16 cellular contexts compared by ENCODE assay signal in genomic region chr9:77961541-77961940, GRCh38.
DNase-seq lines count a peak whose midpoint lies in the region; TF ChIP-seq lines count a peak whose summit lies in the region.
"Had no signal": no experiment of that assay in that cellular context is flagged by ENCODE, and none has a peak within 500 bp of the region (broad histone marks: within the 10 kb centered on the region; RNA-seq: fewer than 3 reads in every experiment).

No MANE protein-coding gene starts in this region.

- H3K27ac Mint-ChIP-seq in endothelial cell (ENCODE audit: unreplicated experiment): peak overlapping the region; percentile 64
- H3K27ac Mint-ChIP-seq: activated CD8-positive, alpha-beta memory T cell treated with anti-CD3 and anti-CD28 coated beads, Interleukin-2, amount 10 ng/mL, durations not matched to agents 7 days and 5 days; activated naive CD4-positive, alpha-beta T cell treated with anti-CD3 and anti-CD28 coated beads, Interleukin-2, amount 50 U/mL, for 24 hours had no signal

- H3K27ac ChIP-seq in ACC112 (ENCODE audit: low read depth, low read length) (peak overlapping the region; percentile 25), OCI-LY3 (ENCODE audit: low read length) (no peak overlapping the region), osteoblast (ENCODE audit: low read depth, low read length) (peak overlapping the region; percentile 69)

- H3K27me3 ChIP-seq in ACC112 (ENCODE audit: insufficient read depth, low read length) (no peaks in the 10 kb centered on the region), OCI-LY3 (ENCODE audit: low read depth, low read length) (no peaks in the 10 kb centered on the region), osteoblast (ENCODE audit: insufficient read depth, low read length) (no peaks in the 10 kb centered on the region)
- H3K27me3 ChIP-seq: gastrocnemius medialis, testis had no signal

- DNase-seq in endothelial cell (ENCODE audit: low spot score): no peak
- DNase-seq in osteoblast (ENCODE audit: insufficient read length, low spot score, missing footprints): no peak
- no peak for DNase-seq in GF-D8 (lab: John Stamatoyannopoulos, UW)
- DNase-seq in stimulated activated CD4-positive, alpha-beta T cell treated with anti-CD3 and anti-CD28 coated beads, Interleukin-2, amount 100 ng/mL, for 48 hours: no peak
- DNase-seq in GM20000 (ENCODE audit: low spot score): no peak
- no peak for DNase-seq in DMS 273 (lab: John Stamatoyannopoulos, UW; ENCODE audit: unreplicated experiment)
- DNase-seq: activated CD8-positive, alpha-beta memory T cell treated with anti-CD3 and anti-CD28 coated beads, Interleukin-2, amount 10 ng/mL, durations not matched to agents 7 days and 5 days; cortex of kidney; gastrocnemius medialis; naive thymus-derived CD8-positive, alpha-beta T cell; SIG-M5; testis had no signal

- no peaks in the 10 kb centered on the region for H3K36me3 ChIP-seq in ACC112 (ENCODE audit: insufficient read depth, low read length)
- no peaks in the 10 kb centered on the region for H3K36me3 ChIP-seq in OCI-LY3 (replicated peaks; ENCODE audit: low read depth, low read length)
- H3K36me3 ChIP-seq in osteoblast (ENCODE audit: insufficient read depth, low read length): no peaks in the 10 kb centered on the region
- H3K36me3 ChIP-seq: gastrocnemius medialis had no signal

- H3K79me2 ChIP-seq in ACC112 (ENCODE audit: control insufficient read depth, insufficient read depth, low read length, unreplicated experiment) (peaks cover 70% of the 10 kb centered on the region), OCI-LY3 (ENCODE audit: low read length) (no peaks in the 10 kb centered on the region), osteoblast (ENCODE audit: insufficient read depth, low read length) (peaks cover 91% of the 10 kb centered on the region)

- H3K4me3 ChIP-seq in ACC112 (ENCODE audit: low read depth, low read length) (peak overlapping the region; percentile 9; the same call in 1 of the 2 replicates), OCI-LY3 (ENCODE audit: low read length) (no peak overlapping the region), osteoblast (ENCODE audit: insufficient read depth, low read length) (no peak overlapping the region)
- H3K4me3 ChIP-seq: gastrocnemius medialis, skin epidermis, testis had no signal

- H2AFZ ChIP-seq in ACC112 (ENCODE audit: low read length, unreplicated experiment) (no peak overlapping the region), OCI-LY3 (ENCODE audit: low read depth, low read length) (peak overlapping the region; percentile 51; the same call in 1 of the 2 replicates), osteoblast (ENCODE audit: low read length) (no peak overlapping the region)

- H3K9me3 Mint-ChIP-seq in endothelial cell (ENCODE audit: unreplicated experiment): no peaks in the 10 kb centered on the region
- H3K9me3 Mint-ChIP-seq: activated naive CD4-positive, alpha-beta T cell treated with anti-CD3 and anti-CD28 coated beads, Interleukin-2, amount 50 U/mL, for 24 hours; naive thymus-derived CD8-positive, alpha-beta T cell had no signal

- H3K4me2 ChIP-seq in OCI-LY3 (ENCODE audit: low read length): no peak overlapping the region
- H3K4me2 ChIP-seq in osteoblast (ENCODE audit: insufficient read depth, low read length): peak overlapping the region; percentile 37

- no peaks in the 10 kb centered on the region for H3K9me3 ChIP-seq in OCI-LY3 (ENCODE audit: insufficient read depth, low read length)
- H3K9me3 ChIP-seq in osteoblast (ENCODE audit: low read depth, low read length): no peaks in the 10 kb centered on the region
- H3K9me3 ChIP-seq: gastrocnemius medialis, testis had no signal

- no peak for TF ChIP-seq CTCF in OCI-LY3 (IDR thresholded peaks at IDR 0.05; ENCODE audit: low read depth, low read length)
- no peak for TF ChIP-seq CTCF in endothelial cell (IDR thresholded peaks at IDR 0.05; ENCODE audit: unreplicated experiment)
- TF ChIP-seq CTCF in osteoblast (IDR thresholded peaks at IDR 0.05; ENCODE audit: extremely low read depth, low read depth, low read length): no peak
- TF ChIP-seq CTCF in GM20000 (IDR thresholded peaks at IDR 0.05; ENCODE audit: extremely low read depth, missing control alignments): no peak

- H3K9ac ChIP-seq in OCI-LY3 (ENCODE audit: low read length): no peak overlapping the region

- H3K27me3 Mint-ChIP-seq in endothelial cell (ENCODE audit: unreplicated experiment): no peaks in the 10 kb centered on the region
- H3K27me3 Mint-ChIP-seq: activated naive CD4-positive, alpha-beta T cell treated with anti-CD3 and anti-CD28 coated beads, Interleukin-2, amount 50 U/mL, for 24 hours; naive thymus-derived CD8-positive, alpha-beta T cell had no signal

- no peak overlapping the region for H3K4me3 Mint-ChIP-seq in endothelial cell (ENCODE audit: unreplicated experiment)
- H3K4me3 Mint-ChIP-seq: activated CD8-positive, alpha-beta memory T cell treated with anti-CD3 and anti-CD28 coated beads, Interleukin-2, amount 10 ng/mL, durations not matched to agents 7 days and 5 days; activated naive CD4-positive, alpha-beta T cell treated with anti-CD3 and anti-CD28 coated beads, Interleukin-2, amount 50 U/mL, for 24 hours; naive thymus-derived CD8-positive, alpha-beta T cell had no signal

- H3K4me1 ChIP-seq in ACC112 (ENCODE audit: control insufficient read depth, insufficient read depth, low read length, unreplicated experiment) (peaks cover 28% of the 10 kb centered on the region), OCI-LY3 (ENCODE audit: low read length) (peaks cover 11% of the 10 kb centered on the region), osteoblast (ENCODE audit: insufficient read depth, low read length) (peaks cover 26% of the 10 kb centered on the region)

- H3K36me3 Mint-ChIP-seq in endothelial cell (ENCODE audit: low read depth, unreplicated experiment): no peaks in the 10 kb centered on the region

- H3K4me1 Mint-ChIP-seq in endothelial cell (ENCODE audit: unreplicated experiment): peaks cover 34% of the 10 kb centered on the region

- H4K20me1 ChIP-seq in OCI-LY3 (ENCODE audit: insufficient read depth, low read length): no peaks in the 10 kb centered on the region
- H4K20me1 ChIP-seq in osteoblast (ENCODE audit: insufficient read depth, low read length): no peaks in the 10 kb centered on the region
